8 cellular contexts compared by ENCODE assay signal in the genomic region with DNA sequence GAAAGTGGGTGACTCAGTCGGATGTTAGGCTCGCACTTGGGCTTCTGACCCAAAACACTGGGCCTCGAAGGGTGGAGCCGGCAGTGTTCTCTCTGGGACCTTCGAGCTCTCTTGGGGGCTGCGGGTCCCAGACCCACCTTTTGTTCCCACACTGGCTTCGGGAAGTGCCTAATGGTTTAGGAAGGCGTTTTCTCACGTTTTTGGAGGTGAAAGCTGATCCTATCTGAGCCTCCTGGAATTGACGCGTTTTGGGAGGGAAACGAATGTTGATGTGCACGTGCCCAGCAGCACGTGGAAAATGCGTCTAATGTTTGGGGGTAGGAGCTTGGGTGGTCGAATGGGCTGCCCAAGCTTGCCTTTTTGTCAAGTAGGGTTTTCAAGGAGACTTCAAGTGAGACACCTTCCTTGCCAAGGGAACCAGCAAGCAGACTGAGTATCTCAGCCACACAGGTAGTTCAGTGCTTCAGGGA. TPM values are rescaled to one million over a fixed set of nuclear protein-coding genes. Genes with fewer than 3 reads are reported as not detected.
DNase-seq lines count a peak whose midpoint lies in the region; ATAC-seq and TF ChIP-seq lines count a peak whose summit lies in the region.

No MANE protein-coding gene starts in this region.

- no peak overlapping the region for H3K27ac ChIP-seq in neural progenitor cell

- H3K27me3 ChIP-seq in NT2/D1 (ENCODE audit: insufficient read depth, insufficient read length): no peaks in the 10 kb centered on the region
- no peaks in the 10 kb centered on the region for H3K27me3 ChIP-seq in neural progenitor cell

- H3K9me3 Mint-ChIP-seq in neural progenitor cell: no peaks in the 10 kb centered on the region

- peaks cover 14% of the 10 kb centered on the region for H3K4me1 ChIP-seq in NT2/D1 (ENCODE audit: insufficient read depth, insufficient read length)
- H3K4me1 ChIP-seq in neural progenitor cell: peaks cover 10% of the 10 kb centered on the region

- H3K36me3 ChIP-seq in NT2/D1 (ENCODE audit: insufficient read depth, insufficient read length, low read length) (peaks cover 74% of the 10 kb centered on the region), neural progenitor cell (no peaks in the 10 kb centered on the region)

- peaks cover 23% of the 10 kb centered on the region for H3K4me1 Mint-ChIP-seq in neural progenitor cell

- H3K9ac ChIP-seq in NT2/D1 (ENCODE audit: insufficient read length, low read depth) (peak overlapping the region; percentile 94), neural progenitor cell (peak overlapping the region; percentile 82)

- in situ Hi-C loops in GM13977 (cut with MboI; ENCODE audit: low pct_unique_long_range_greater_than_20kb, low sequenced_read_pairs, unreplicated experiment): no loop called here

- TF ChIP-seq CTCF in GM13977 (IDR thresholded peaks at IDR 0.05; ENCODE audit: extremely low read depth, insufficient read depth, missing control alignments) (no peak), neural progenitor cell (IDR thresholded peaks at IDR 0.05) (no peak)

- H3F3A ChIP-seq in neural progenitor cell (ENCODE audit: low read depth): peaks cover 6% of the 10 kb centered on the region

- peaks cover 27% of the 10 kb centered on the region for H4K20me1 ChIP-seq in neural progenitor cell (ENCODE audit: low read depth)

- DNase-seq in GM13977 (ENCODE audit: low spot score) (peak; percentile 29), NT2/D1 (ENCODE audit: low read depth, low spot score) (no peak), epidermal melanocyte (ENCODE audit: insufficient read length, low spot score) (peak; percentile 61), neural progenitor cell (ENCODE audit: low spot score) (peak; percentile 41), posterior cingulate gyrus (no peak), D341Med (ENCODE audit: low spot score) (no peak)
- DNase-seq in stimulated activated CD4-positive, alpha-beta T cell treated with anti-CD3 and anti-CD28 coated beads, Interleukin-1b, Interleukin-23, amount 100 ng/mL, for 48 hours: no peak

- H3K79me2 ChIP-seq in neural progenitor cell (ENCODE audit: low read depth): peaks cover 50% of the 10 kb centered on the region

- H3K4me3 ChIP-seq in NT2/D1 (ENCODE audit: insufficient read length, low read depth) (peak overlapping the region; percentile 91), neural progenitor cell (peak overlapping the region; percentile 74)

- H3K27ac Mint-ChIP-seq in neural progenitor cell: no peak overlapping the region

- intact Hi-C loops in posterior cingulate gyrus (cut with DNase I): loop anchor here (1.0 to 5.0 kb wide), 2 partner anchors 19 to 47 kb away; a partner anchor contains a TSS

- H3K9me3 ChIP-seq in NT2/D1 (ENCODE audit: insufficient read depth, low read length) (no peaks in the 10 kb centered on the region), neural progenitor cell (ENCODE audit: low read depth) (no peaks in the 10 kb centered on the region)

- H3K4me3 Mint-ChIP-seq in neural progenitor cell: peak overlapping the region; percentile 90

- peaks cover 5% of the 10 kb centered on the region for H3K27me3 Mint-ChIP-seq in neural progenitor cell (ENCODE audit: insufficient read depth, low read depth)

- ATAC-seq in HG03135 (IDR thresholded peaks at IDR 0.05; ENCODE audit: unreplicated experiment): no peak

- H3K4me2 ChIP-seq in neural progenitor cell: peak overlapping the region; percentile 95

- H3K36me3 Mint-ChIP-seq in neural progenitor cell: peaks cover 9% of the 10 kb centered on the region

- H2AFZ ChIP-seq in neural progenitor cell (replicated peaks): no peak overlapping the region

RNA-seq across cellular contexts. Expression of a gene that starts 0.7 kb away (rescaled TPM):
- total RNA-seq in neural progenitor cell (ENCODE audit: low replicate concordance): 46.2 and 79.3 TPM in 2 replicates

RNA-seq across cellular contexts. Expression of a gene that starts 0.9 kb away (rescaled TPM):
- 31.2 and 40.3 TPM in 2 replicates for total RNA-seq in neural progenitor cell (ENCODE audit: low replicate concordance)

RNA-seq across cellular contexts. Expression of a gene that starts 17.9 kb away (rescaled TPM):
- 22.4 and 27.8 TPM in 2 replicates for total RNA-seq in neural progenitor cell (ENCODE audit: low replicate concordance)

RNA-seq across cellular contexts. Expression of a gene that starts 18.1 kb away (rescaled TPM):
- 11.9 and 51.4 TPM in 2 replicates for total RNA-seq in neural progenitor cell (ENCODE audit: low replicate concordance)

RNA-seq across cellular contexts. Expression of a gene that starts 18.7 kb away (rescaled TPM):
- 13.2 and 30.9 TPM in 2 replicates for total RNA-seq in neural progenitor cell (ENCODE audit: low replicate concordance)

Comparison
In these comparisons a context has a peak if more than half of its experiments do, and no peak if none do; other contexts are left out.
1. DNase-seq: peak in GM13977 (single experiment), epidermal melanocyte (single experiment) and neural progenitor cell (single experiment); none in NT2/D1 (single experiment), posterior cingulate gyrus (0 of 10), stimulated activated CD4-positive, alpha-beta T cell treated with anti-CD3 and anti-CD28 coated beads, Interleukin-1b, Interleukin-23, amount 100 ng/mL, for 48 hours (single experiment) and D341Med (single experiment).